ENCODE assay signal across 24 cellular contexts in the genomic region with DNA sequence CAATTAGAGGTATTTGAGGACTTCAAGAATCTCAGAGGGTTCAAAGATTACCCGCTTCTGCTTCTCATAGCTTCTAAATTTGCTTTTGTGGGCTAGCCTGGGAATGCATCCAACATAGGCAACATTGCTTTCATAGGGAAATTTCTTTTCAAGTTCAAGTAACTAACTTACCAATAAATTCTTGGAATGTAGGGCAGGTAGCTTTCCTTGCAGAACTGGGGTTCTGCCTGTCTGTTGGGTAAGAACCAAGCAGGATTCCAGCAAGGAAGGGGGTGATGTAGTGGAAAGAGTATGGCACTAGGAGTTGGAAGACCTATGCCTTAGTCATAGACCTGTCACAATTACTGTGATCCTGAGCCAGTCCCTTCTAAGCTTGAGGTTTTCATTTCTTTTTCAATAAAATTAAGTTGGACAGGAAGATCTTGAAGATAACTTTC.
DNase-seq lines count a peak whose midpoint lies in the region; ATAC-seq and TF ChIP-seq lines count a peak whose summit lies in the region.
"Had no signal": no experiment of that assay in that cellular context is flagged by ENCODE, and none has a peak within 500 bp of the region (broad histone marks: within the 10 kb centered on the region; RNA-seq: fewer than 3 reads in every experiment).

No MANE protein-coding gene starts in this region.

- peak overlapping the region; percentile 12 to 91 for H3K27ac ChIP-seq in right atrium auricular region
- H3K27ac ChIP-seq: esophagus squamous epithelium, SJCRH30 had no signal

- ATAC-seq in left cardiac atrium (no peak), SK-N-SH treated with all-trans-retinoic acid at 6 μM for 48 hours (peak; percentile 73), HG02870 (IDR thresholded peaks at IDR 0.05; ENCODE audit: unreplicated experiment) (no peak)
- ATAC-seq: activated CD8-positive, alpha-beta T cell treated with anti-CD3 and anti-CD28 coated beads for 36 hours; left lobe of liver; mucosa of descending colon had no signal

- no peak for TF ChIP-seq CTCF in right atrium auricular region (IDR thresholded peaks at IDR 0.05)

- H3K36me3 ChIP-seq in right atrium auricular region = no peaks in the 10 kb centered on the region
- H3K36me3 ChIP-seq: esophagus squamous epithelium, SJCRH30 had no signal

- DNase-seq in right atrium auricular region (ENCODE audit: low spot score) (no peak), left cardiac atrium (no peak), islet precursor cell (peak; percentile 21), cerebellar nuclear complex (lab: John Stamatoyannopoulos, UW) (no peak), NCI-H1092 (lab: John Stamatoyannopoulos, UW) (no peak), posterior cingulate gyrus (no peak)
- DNase-seq: activated B cell treated with CpG ODN at 0.5 μM for 24 hours; activated CD8-positive, alpha-beta T cell treated with anti-CD3 and anti-CD28 coated beads for 36 hours; activated naive CD4-positive, alpha-beta T cell treated with Interleukin-2 at 50 U/mL for 16 hours; amniotic stem cell; DMS 273 treated with DMSO at 0.1 percent for 48 hours; effector CD4-positive, alpha-beta T cell; esophagus squamous epithelium; GF-D8; mucosa of descending colon; NCI-H187 treated with DMSO at 0.1 percent for 48 hours; NCI-H2227 treated with DMSO at 0.1 percent for 48 hours; NCI-H82; OCI-M1; SJCRH30; T-helper 2 cell had no signal

- no peaks in the 10 kb centered on the region for H3K9me3 ChIP-seq in right atrium auricular region
- H3K9me3 ChIP-seq: esophagus squamous epithelium, mucosa of descending colon, SJCRH30 had no signal

- H3K27me3 ChIP-seq in right atrium auricular region = no peaks in the 10 kb centered on the region
- H3K27me3 ChIP-seq: esophagus squamous epithelium, SJCRH30 had no signal

- peaks cover 0 to 46% of the 10 kb centered on the region in 2 donors for H3K4me1 ChIP-seq in right atrium auricular region
- H3K4me1 ChIP-seq: esophagus squamous epithelium, SJCRH30 had no signal

- intact Hi-C loops in left cardiac atrium (cut with DNase I) = no loop called here
- intact Hi-C loops in posterior cingulate gyrus (cut with DNase I) = no loop called here

- H3K4me3 ChIP-seq in right atrium auricular region = no peak overlapping the region
- H3K4me3 ChIP-seq: esophagus squamous epithelium, mucosa of descending colon, SJCRH30 had no signal

TF ChIP-seq in SK-N-SH treated with all-trans-retinoic acid at 6 μM for 48 hours, 23 proteins besides CTCF, POLR2A, EP300 and RAD21:
- no peak for TF ChIP-seq ZNF565 (CRISPR knock-in tag; conservative IDR thresholded peaks at IDR 0.05; ENCODE audit: low read depth)
- no peak for TF ChIP-seq GLIS3 (CRISPR knock-in tag; IDR thresholded peaks at IDR 0.05)
- TF ChIP-seq SNAI2 (CRISPR knock-in tag; IDR thresholded peaks at IDR 0.05) = no peak
- no peak for TF ChIP-seq TOX (CRISPR knock-in tag; IDR thresholded peaks at IDR 0.05; ENCODE audit: borderline replicate concordance)
- no peak for TF ChIP-seq ZNF8 (CRISPR knock-in tag; IDR thresholded peaks at IDR 0.05)
- no peak for TF ChIP-seq PATZ1 (CRISPR knock-in tag; IDR thresholded peaks at IDR 0.05; ENCODE audit: borderline replicate concordance)
- no peak for TF ChIP-seq ZNF70 (CRISPR knock-in tag; IDR thresholded peaks at IDR 0.05)
- TF ChIP-seq OSR1 (CRISPR knock-in tag; IDR thresholded peaks at IDR 0.05) = no peak
TF ChIP-seq in SK-N-SH treated with all-trans-retinoic acid at 6 μM for 48 hours: peak in this region for 0.
